1 cellular context compared by ENCODE assay signal in genomic region chr19:281992-282391, GRCh38.
TF ChIP-seq lines count a peak whose summit lies in the region.

No MANE protein-coding gene starts in this region.

TF ChIP-seq in H1, 55 proteins besides CTCF, POLR2A, EP300 and RAD21:
- TF ChIP-seq CBX8 (IDR thresholded peaks at IDR 0.05; ENCODE audit: borderline replicate concordance, low read depth, low read length) (no peak), CHD2 (IDR thresholded peaks at IDR 0.05; ENCODE audit: low read length) (no peak), EGR1 (IDR thresholded peaks at IDR 0.05; ENCODE audit: borderline replicate concordance, low read depth, low read length) (no peak), MAFK (IDR thresholded peaks at IDR 0.05; ENCODE audit: low read depth, low read length) (no peak), EZH2 (IDR thresholded peaks at IDR 0.05; ENCODE audit: low read depth, low read length, severe bottlenecking) (no peak), JUND (IDR thresholded peaks at IDR 0.05; ENCODE audit: low read length) (no peak), CBX5 (IDR thresholded peaks at IDR 0.05; ENCODE audit: low read depth, low read length) (no peak), JUN (IDR thresholded peaks at IDR 0.05; ENCODE audit: low read depth, low read length) (no peak), CEBPB (IDR thresholded peaks at IDR 0.05; ENCODE audit: low read depth, low read length) (no peak)
